22 cellular contexts compared by ENCODE assay signal in the genomic region with DNA sequence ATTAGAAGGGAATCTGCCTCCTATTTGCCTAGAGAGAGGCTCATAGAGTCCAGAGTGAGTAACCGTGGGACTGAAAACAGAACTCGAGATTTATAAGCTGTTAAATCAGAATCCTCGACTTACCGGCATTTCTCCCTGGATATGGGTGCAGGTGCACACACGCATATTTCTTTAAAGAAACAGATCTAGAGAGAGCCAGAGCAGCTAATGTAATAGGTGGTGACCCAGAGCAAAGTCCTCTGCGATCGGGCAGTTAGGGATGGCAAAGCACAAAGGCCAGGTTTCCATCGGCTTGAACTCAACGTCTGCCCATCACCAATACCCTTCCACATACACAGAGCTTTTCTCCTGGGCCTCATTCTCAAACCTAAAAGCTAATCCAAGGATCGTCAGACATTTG. TPM values are rescaled to one million over a fixed set of nuclear protein-coding genes. Genes with fewer than 3 reads are reported as not detected.
"Had no signal": no experiment of that assay in that cellular context is flagged by ENCODE, and none has a peak within 500 bp of the region (broad histone marks: within the 10 kb centered on the region; RNA-seq: fewer than 3 reads in every experiment).

No MANE protein-coding gene starts in this region.

- H3K4me3 ChIP-seq: cardiac muscle cell, sigmoid colon, spleen had no signal

- H3K4me1 ChIP-seq: foreskin keratinocyte, parathyroid adenoma, sigmoid colon had no signal

- H3K27me3 ChIP-seq: cardiac muscle cell, foreskin keratinocyte, neutrophil, sigmoid colon, spleen had no signal

- H3K27ac ChIP-seq: cardiac muscle cell, foreskin keratinocyte, neutrophil, parathyroid adenoma, sigmoid colon, spleen had no signal

- H2AFZ ChIP-seq: parathyroid adenoma had no signal

- H3K9ac ChIP-seq: parathyroid adenoma had no signal

- H3K9me3 ChIP-seq: neutrophil, sigmoid colon, spleen had no signal

- H3K27me3 Mint-ChIP-seq: activated CD4-positive, alpha-beta T cell treated with anti-CD3 and anti-CD28 coated beads, Interleukin-2, amount 10 ng/mL, durations not matched to agents 7 days and 5 days; activated naive CD4-positive, alpha-beta T cell treated with anti-CD3 and anti-CD28 coated beads, Interleukin-2, amount 50 U/mL, for 24 hours; memory B cell; stimulated activated naive B cell treated with anti-CD40 and anti-IgM and Interleukin-4, amounts not matched to agents 10 μg/mL and 1 μg/mL and 100 μg/mL, for 72 hours had no signal

- H3K27ac Mint-ChIP-seq: activated CD4-positive, alpha-beta T cell treated with anti-CD3 and anti-CD28 coated beads, Interleukin-2, amount 10 ng/mL, durations not matched to agents 7 days and 5 days; memory B cell; stimulated activated naive B cell treated with anti-CD40 and anti-IgM and Interleukin-4, amounts not matched to agents 10 μg/mL and 1 μg/mL and 100 μg/mL, for 72 hours had no signal

- H3K9me3 Mint-ChIP-seq: activated CD4-positive, alpha-beta T cell treated with anti-CD3 and anti-CD28 coated beads, Interleukin-2, amount 10 ng/mL, durations not matched to agents 7 days and 5 days; activated naive CD4-positive, alpha-beta T cell treated with anti-CD3 and anti-CD28 coated beads, Interleukin-2, amount 50 U/mL, for 24 hours; activated T-cell treated with anti-CD3 and anti-CD28 coated beads, Interleukin-2, amount 50 U/mL, for 72 hours; memory B cell; natural killer cell; stimulated activated naive B cell treated with anti-CD40 and anti-IgM and Interleukin-4, amounts not matched to agents 10 μg/mL and 1 μg/mL and 100 μg/mL, for 72 hours had no signal

- H3K4me3 Mint-ChIP-seq: activated CD4-positive, alpha-beta T cell treated with anti-CD3 and anti-CD28 coated beads, Interleukin-2, amount 10 ng/mL, durations not matched to agents 7 days and 5 days; activated naive CD4-positive, alpha-beta T cell treated with anti-CD3 and anti-CD28 coated beads, Interleukin-2, amount 50 U/mL, for 24 hours; activated T-cell treated with anti-CD3 and anti-CD28 coated beads, Interleukin-2, amount 50 U/mL, for 72 hours; memory B cell; natural killer cell; stimulated activated naive B cell treated with anti-CD40 and anti-IgM and Interleukin-4, amounts not matched to agents 10 μg/mL and 1 μg/mL and 100 μg/mL, for 72 hours had no signal

- DNase-seq: activated CD4-positive, alpha-beta T cell treated with anti-CD3 and anti-CD28 coated beads, Interleukin-2, amount 10 ng/mL, durations not matched to agents 7 days and 5 days; activated gamma-delta T cell; activated T-cell treated with anti-CD3 and anti-CD28 coated beads, Interleukin-2, amount 50 U/mL, for 72 hours; foreskin keratinocyte; head of caudate nucleus; kidney; left ventricle myocardium superior; natural killer cell; sigmoid colon; spleen; stimulated activated CD4-positive, alpha-beta T cell treated with anti-CD3 and anti-CD28 coated beads, Interleukin-4, amount 100 ng/mL, for 4 hours; stimulated activated naive B cell treated with anti-CD40 and anti-IgM and Interleukin-4, amounts not matched to agents 10 μg/mL and 1 μg/mL and 100 μg/mL, for 72 hours had no signal

- ATAC-seq: activated CD4-positive, CD25-positive, alpha-beta regulatory T cell treated with anti-CD3 and anti-CD28 coated beads, Interleukin-2, amount 50 U/mL, for 24 hours; activated T-cell treated with anti-CD3 and anti-CD28 coated beads, Interleukin-2, amount 50 U/mL, for 72 hours; foreskin keratinocyte; left ventricle myocardium superior; natural killer cell; stimulated activated naive B cell treated with anti-CD40 and anti-IgM and Interleukin-4, amounts not matched to agents 10 μg/mL and 1 μg/mL and 100 μg/mL, for 72 hours had no signal

RNA-seq across cellular contexts. Expression of a gene that starts 25.4 kb away (rescaled TPM):
- total RNA-seq: activated CD4-positive, alpha-beta T cell treated with anti-CD3 and anti-CD28 coated beads, Interleukin-2, amount 10 ng/mL, durations not matched to agents 7 days and 5 days; activated CD8-positive, alpha-beta memory T cell treated with anti-CD3 and anti-CD28 coated beads for 36 hours; activated T-cell treated with anti-CD3 and anti-CD28 coated beads, Interleukin-2, amount 50 U/mL, for 72 hours; dermis microvascular lymphatic vessel endothelial cell; fibroblast of lung; foreskin keratinocyte; kidney; natural killer cell; sigmoid colon; spleen; T-helper 1 cell treated with Interleukin-12 subunit alpha and Interleukin-12 subunit beta and Interleukin-4 antibody, amounts not matched to agents 30 ng/mL and 1 ng/mL, for 36 hours had no signal
- polyA plus RNA-seq: fibroblast of lung, foreskin keratinocyte, sigmoid colon, spleen had no signal
